ENCODE assay signal across 17 cellular contexts in genomic region chr1:3348196-3348865, GRCh38.
A peak's percentile ranks its signal among the peaks of the same experiment; 100 is the strongest.
DNase-seq lines count a peak whose midpoint lies in the region; ATAC-seq lines count a peak whose summit lies in the region.
"Had no signal": no experiment of that assay in that cellular context is flagged by ENCODE, and none has a peak within 500 bp of the region (broad histone marks: within the 10 kb centered on the region; RNA-seq: fewer than 3 reads in every experiment).

No MANE protein-coding gene starts in this region.

- peak overlapping the region; percentile 51 for H3K27ac ChIP-seq in right cardiac atrium (ENCODE audit: low read length)

- no peaks in the 10 kb centered on the region for H3K27me3 ChIP-seq in right cardiac atrium (ENCODE audit: control insufficient read depth, insufficient read depth)
- H3K27me3 ChIP-seq: MG63 had no signal

- H3K9me3 ChIP-seq in right cardiac atrium (ENCODE audit: control insufficient read depth, low read length) = no peaks in the 10 kb centered on the region

- WGBS in right cardiac atrium = 50% methylated on average over 15 of the region's 15 CpGs

- DNase-seq in Ammon's horn (ENCODE audit: low spot score) (peak; percentile 86), cerebellar cortex (ENCODE audit: low spot score) (peak; percentile 22), right cardiac atrium (no peak), posterior cingulate gyrus (peak; percentile 34 to 93 (median 64)), COR-L47 (lab: John Stamatoyannopoulos, UW) (no peak), cortex of kidney (lab: John Stamatoyannopoulos, UW) (no peak)
- DNase-seq: activated CD8-positive, alpha-beta T cell treated with anti-CD3 and anti-CD28 coated beads, Interleukin-2, amount 10 ng/mL, durations not matched to agents 7 days and 5 days; activated naive CD8-positive, alpha-beta T cell treated with anti-CD3 and anti-CD28 coated beads, Interleukin-2, amount 10 ng/mL, durations not matched to agents 7 days and 5 days; activated T-cell treated with anti-CD3 and anti-CD28 coated beads, Interleukin-2, amount 50 U/mL, for 4 hours; cerebellar nuclear complex; MG63; NCI-H2227 treated with DMSO at 0.1 percent for 48 hours; PC-3; T-helper 9 cell had no signal

- H3K4me3 ChIP-seq in right cardiac atrium (ENCODE audit: low read length) = no peak overlapping the region
- H3K4me3 ChIP-seq: GM23338, MG63 had no signal

- peak; percentile 17 to 29 for ATAC-seq in right cardiac atrium
- no peak for ATAC-seq in HG03460 (IDR thresholded peaks at IDR 0.05; ENCODE audit: unreplicated experiment)
- ATAC-seq in HG03108 (IDR thresholded peaks at IDR 0.05; ENCODE audit: unreplicated experiment) = no peak
- ATAC-seq: activated CD8-positive, alpha-beta T cell treated with anti-CD3 and anti-CD28 coated beads, Interleukin-2, amount 10 ng/mL, durations not matched to agents 7 days and 5 days; activated T-cell treated with anti-CD3 and anti-CD28 coated beads, Interleukin-2, amount 50 U/mL, for 4 hours; GM23338; PC-3 had no signal

- intact Hi-C loops in right cardiac atrium (cut with DNase I) (no loop called here), posterior cingulate gyrus (cut with DNase I) (no loop called here)

- H3K4me1 ChIP-seq in right cardiac atrium (ENCODE audit: control insufficient read depth, insufficient read depth, low read length) = peaks cover 10% of the 10 kb centered on the region

Comparison
In these comparisons a context has a peak if more than half of its experiments do, and no peak if none do; other contexts are left out.
1. DNase-seq: peak in Ammon's horn (single experiment), cerebellar cortex (single experiment) and posterior cingulate gyrus (10 of 10); none in right cardiac atrium (0 of 3), COR-L47 (single experiment) and cortex of kidney (single experiment).
2. ATAC-seq: peak in right cardiac atrium (2 of 2); none in HG03460 (single experiment) and HG03108 (single experiment).